ENCODE assay signal across 24 cellular contexts in genomic region chr14:102917056-102917385, GRCh38. TPM values are rescaled to one million over a fixed set of nuclear protein-coding genes. Genes with fewer than 3 reads are reported as not detected.
DNase-seq lines count a peak whose midpoint lies in the region; ATAC-seq, FAIRE-seq and TF ChIP-seq lines count a peak whose summit lies in the region.
"Had no signal": no experiment of that assay in that cellular context is flagged by ENCODE, and none has a peak within 500 bp of the region (broad histone marks: within the 10 kb centered on the region; RNA-seq: fewer than 3 reads in every experiment).

No MANE protein-coding gene starts in this region.

- H3K27me3 Mint-ChIP-seq in stimulated activated memory B cell treated with anti-CD40 and anti-IgM and Interleukin-4, amounts not matched to agents 10 μg/mL and 1 μg/mL and 100 μg/mL, for 72 hours = no peaks in the 10 kb centered on the region
- H3K27me3 Mint-ChIP-seq: CD8-positive, alpha-beta memory T cell; naive thymus-derived CD8-positive, alpha-beta T cell had no signal

- DNase-seq in GM12892 (ENCODE audit: insufficient read length) (no peak), SKM-1 (lab: John Stamatoyannopoulos, UW; ENCODE audit: unreplicated experiment) (no peak)
- DNase-seq in stimulated activated CD4-positive, alpha-beta T cell treated with anti-CD3 and anti-CD28 coated beads, Interleukin-12 subunit alpha, Interleukin-12 subunit beta, amount 100 ng/mL, for 4 hours = no peak
- DNase-seq: activated CD4-positive, CD25-positive, alpha-beta regulatory T cell; activated naive CD4-positive, alpha-beta T cell treated with Interleukin-2 at 50 U/mL for 16 hours; activated T-cell treated with anti-CD3 and anti-CD28 coated beads, Interleukin-2, amount 50 U/mL, for 1 hour; CD8-positive, alpha-beta memory T cell; DMS153; IMR-90; mesenchymal stem cell; naive thymus-derived CD8-positive, alpha-beta T cell; NCI-H1436; stimulated activated CD4-positive, alpha-beta T cell treated with anti-CD3 and anti-CD28 coated beads, Interleukin-15, amount 100 ng/mL, for 24 hours; T1000 had no signal

- H3K9ac ChIP-seq in OCI-LY1 (ENCODE audit: low read length) = peak overlapping the region; percentile 44; the same call in 1 of the 2 replicates

- ATAC-seq in esophagus mucosa (peak; percentile 4), GM18519 (IDR thresholded peaks at IDR 0.05; ENCODE audit: low FRiP score, unreplicated experiment) (no peak)
- peak; percentile 81 for ATAC-seq in stimulated activated memory B cell treated with anti-CD40 and anti-IgM and Interleukin-4, amounts not matched to agents 10 μg/mL and 1 μg/mL and 100 μg/mL, for 72 hours

- TF ChIP-seq CTCF in OCI-LY1 (IDR thresholded peaks at IDR 0.05; ENCODE audit: low read length) = no peak

- no peaks in the 10 kb centered on the region for H3K9me3 Mint-ChIP-seq in stimulated activated memory B cell treated with anti-CD40 and anti-IgM and Interleukin-4, amounts not matched to agents 10 μg/mL and 1 μg/mL and 100 μg/mL, for 72 hours
- H3K9me3 Mint-ChIP-seq: CD8-positive, alpha-beta memory T cell; naive thymus-derived CD8-positive, alpha-beta T cell had no signal

- H3K4me3 Mint-ChIP-seq in stimulated activated memory B cell treated with anti-CD40 and anti-IgM and Interleukin-4, amounts not matched to agents 10 μg/mL and 1 μg/mL and 100 μg/mL, for 72 hours = no peak overlapping the region
- H3K4me3 Mint-ChIP-seq: CD8-positive, alpha-beta memory T cell; naive thymus-derived CD8-positive, alpha-beta T cell had no signal

- H3K27ac ChIP-seq in OCI-LY1 (ENCODE audit: low read depth, low read length, poor library complexity, severe bottlenecking) = peak overlapping the region; percentile 94
- H3K27ac ChIP-seq: breast epithelium, SK-N-MC, vagina had no signal

- H2AFZ ChIP-seq in OCI-LY1 (ENCODE audit: low read length) = no peak overlapping the region

- no peaks in the 10 kb centered on the region for H3K9me2 ChIP-seq in OCI-LY1 (ENCODE audit: low read depth, low read length)

- H3K27ac Mint-ChIP-seq in stimulated activated memory B cell treated with anti-CD40 and anti-IgM and Interleukin-4, amounts not matched to agents 10 μg/mL and 1 μg/mL and 100 μg/mL, for 72 hours = no peak overlapping the region

- H3K27me3 ChIP-seq in OCI-LY1 (ENCODE audit: insufficient read depth, low read length) = no peaks in the 10 kb centered on the region
- H3K27me3 ChIP-seq: breast epithelium, vagina had no signal

- TF ChIP-seq POLR2A in GM12892 (IDR thresholded peaks at IDR 0.05; ENCODE audit: low read depth, low read length) = no peak

- no peak overlapping the region for H3K4me3 ChIP-seq in OCI-LY1 (ENCODE audit: low read depth, low read length, poor library complexity, severe bottlenecking)
- H3K4me3 ChIP-seq: breast epithelium, SK-N-MC, vagina had no signal

- no peaks in the 10 kb centered on the region; the same call in 1 of the 2 replicates for H3K36me3 ChIP-seq in OCI-LY1 (ENCODE audit: insufficient read depth, low read length)
- H3K36me3 ChIP-seq: breast epithelium, vagina had no signal

- H3K4me2 ChIP-seq in OCI-LY1 (ENCODE audit: low read length) = peak overlapping the region; percentile 23; the same call in 1 of the 2 replicates

- H3K36me3 Mint-ChIP-seq in stimulated activated memory B cell treated with anti-CD40 and anti-IgM and Interleukin-4, amounts not matched to agents 10 μg/mL and 1 μg/mL and 100 μg/mL, for 72 hours = peaks cover 7% of the 10 kb centered on the region
- H3K36me3 Mint-ChIP-seq: naive thymus-derived CD8-positive, alpha-beta T cell had no signal

- peaks cover 48% of the 10 kb centered on the region for H3K4me1 ChIP-seq in OCI-LY1 (ENCODE audit: insufficient read depth, low read length, severe bottlenecking)
- H3K4me1 ChIP-seq: breast epithelium, vagina had no signal

- H3K4me1 Mint-ChIP-seq in stimulated activated memory B cell treated with anti-CD40 and anti-IgM and Interleukin-4, amounts not matched to agents 10 μg/mL and 1 μg/mL and 100 μg/mL, for 72 hours = peaks cover 23% of the 10 kb centered on the region
- H3K4me1 Mint-ChIP-seq: CD8-positive, alpha-beta memory T cell had no signal

- no peaks in the 10 kb centered on the region for H4K20me1 ChIP-seq in OCI-LY1 (ENCODE audit: insufficient read depth, low read length)

- no peaks in the 10 kb centered on the region for H3K79me2 ChIP-seq in OCI-LY1 (ENCODE audit: insufficient read depth, low read length)

- no peaks in the 10 kb centered on the region for H3K9me3 ChIP-seq in OCI-LY1 (ENCODE audit: low read length)
- H3K9me3 ChIP-seq: breast epithelium, vagina had no signal

- peak; percentile 33 for FAIRE-seq in GM12892 (lab: Jason Lieb, UNC)
- FAIRE-seq: endometrium had no signal

- H3F3A ChIP-seq in OCI-LY1 (ENCODE audit: insufficient read depth, low read length) = no peaks in the 10 kb centered on the region

RNA-seq across cellular contexts. Expression of gene AMN, which starts 5.4 kb away (rescaled TPM):
- polyA plus RNA-seq in GM12892 (2012; ENCODE audit: missing spikeins) = 0.15 TPM
- 12.4 TPM for total RNA-seq in esophagus mucosa
- total RNA-seq: H4, MCF 10A had no signal
